In the genomic region with DNA sequence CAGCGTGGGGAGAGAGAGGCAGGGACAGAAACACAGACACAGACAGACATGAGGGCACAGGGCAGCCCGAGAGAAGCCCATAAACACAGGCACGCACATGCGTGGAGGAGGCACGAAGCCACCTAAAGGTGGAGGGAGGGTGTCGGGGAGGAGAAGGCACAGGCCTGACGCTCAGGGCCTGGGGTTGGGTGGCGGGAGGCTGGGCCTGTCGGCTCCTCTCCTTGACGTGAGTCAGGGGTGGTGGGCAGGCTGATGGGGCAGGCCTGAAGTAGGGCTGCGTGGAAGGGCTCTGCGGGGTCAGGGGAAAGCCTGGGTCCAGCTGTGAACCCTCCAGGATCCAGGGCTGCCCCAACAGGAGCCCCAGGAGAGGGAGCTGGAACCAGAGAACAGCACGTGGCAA, we compare ENCODE assay signal across 1 cellular context.
TF ChIP-seq lines count a peak whose summit lies in the region.

No MANE protein-coding gene starts in this region.

TF ChIP-seq in GM12878, 131 proteins besides CTCF, POLR2A, EP300 and RAD21 (continued from another document):
- TF ChIP-seq IRF3 (IDR thresholded peaks at IDR 0.05) (no peak), FOXM1 (IDR thresholded peaks at IDR 0.05; ENCODE audit: low read depth, low read length) (no peak), HDAC6 (IDR thresholded peaks at IDR 0.05; ENCODE audit: unreplicated experiment) (no peak), TBL1XR1 (IDR thresholded peaks at IDR 0.05; ENCODE audit: low read depth, low read length) (no peak), TAF1 (IDR thresholded peaks at IDR 0.05; ENCODE audit: borderline replicate concordance, low read depth, low read length) (no peak), HCFC1 (IDR thresholded peaks at IDR 0.05; ENCODE audit: low read length) (no peak)
